ENCODE assay signal across 11 cellular contexts in the genomic region with DNA sequence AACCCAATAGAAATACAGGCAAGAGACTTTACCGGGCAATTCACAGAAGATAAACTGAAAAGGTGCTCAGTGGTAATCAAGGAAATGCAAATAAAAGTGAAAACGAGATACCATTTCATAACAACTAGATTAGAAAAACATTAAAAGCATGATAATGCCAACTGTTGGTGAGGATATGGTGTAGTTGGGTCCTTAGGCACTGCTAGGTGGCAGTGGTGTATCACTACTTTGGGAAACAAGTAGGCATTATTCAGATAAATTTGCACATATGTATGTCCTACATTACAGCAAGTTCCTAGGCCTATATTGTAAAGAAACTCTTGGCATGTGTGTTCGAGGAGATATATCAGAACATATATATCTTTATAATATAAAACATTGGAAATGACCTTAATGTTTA. TPM values are rescaled to one million over a fixed set of nuclear protein-coding genes. Genes with fewer than 3 reads are reported as not detected.
A peak's percentile ranks its signal among the peaks of the same experiment; 100 is the strongest.
DNase-seq lines count a peak whose midpoint lies in the region; ATAC-seq, FAIRE-seq and TF ChIP-seq lines count a peak whose summit lies in the region.
"Had no signal": no experiment of that assay in that cellular context is flagged by ENCODE, and none has a peak within 500 bp of the region (broad histone marks: within the 10 kb centered on the region; RNA-seq: fewer than 3 reads in every experiment).

No MANE protein-coding gene starts in this region.

- H3K27ac Mint-ChIP-seq in activated T-helper 17 cell treated with anti-CD3 and anti-CD28 coated beads, Interleukin-2, amount 50 U/mL, for 72 hours, result no peak overlapping the region
- H3K27ac Mint-ChIP-seq: stimulated activated naive B cell treated with anti-CD40 and anti-IgM and Interleukin-4, amounts not matched to agents 10 μg/mL and 1 μg/mL and 100 μg/mL, for 72 hours had no signal

- H4K20me1 ChIP-seq in keratinocyte (ENCODE audit: control insufficient read depth, extremely low read depth, insufficient read depth, low read length), result no peaks in the 10 kb centered on the region

- TF ChIP-seq CTCF in WERI-Rb-1 (IDR thresholded peaks at IDR 0.05; ENCODE audit: low read depth, low read length) (peak; percentile 48), keratinocyte (optimal IDR thresholded peaks at IDR 0.05 in 1 of 3, IDR thresholded peaks at IDR 0.05 in 1 of 3, conservative IDR thresholded peaks at IDR 0.05 in 1 of 3; ENCODE audit: extremely low read depth in 1 of 3, insufficient read depth in 2 of 3, low read length in 3 of 3) (peak; percentile 43 to 68 (median 60))

- TF ChIP-seq EP300 in Ishikawa (IDR thresholded peaks at IDR 0.05; ENCODE audit: borderline replicate concordance), result no peak

- peak; percentile 52 for TF ChIP-seq RAD21 in Ishikawa (IDR thresholded peaks at IDR 0.05; ENCODE audit: low read depth)

- H3K9me1 ChIP-seq in keratinocyte (ENCODE audit: control insufficient read depth, extremely low read depth, insufficient read depth, low read length), result no peaks in the 10 kb centered on the region

- no peaks in the 10 kb centered on the region for H3K27me3 Mint-ChIP-seq in activated T-helper 17 cell treated with anti-CD3 and anti-CD28 coated beads, Interleukin-2, amount 50 U/mL, for 72 hours

- H3K27ac ChIP-seq in WERI-Rb-1 (no peak overlapping the region), keratinocyte (ENCODE audit: control insufficient read depth, insufficient read depth, low read length) (no peak overlapping the region), neuronal stem cell (replicated peaks; ENCODE audit: low read length) (no peak overlapping the region)

- H2AFZ ChIP-seq in keratinocyte (ENCODE audit: control insufficient read depth, low read length) (no peak overlapping the region), neuronal stem cell (ENCODE audit: low read length) (no peak overlapping the region)

- dilution Hi-C loops in keratinocyte (cut with MboI; ENCODE audit: extremely low pct_ligation_motif_present, low sequenced_read_pairs), result no loop called here

- no peak overlapping the region for H2BK12ac ChIP-seq in neuronal stem cell (ENCODE audit: low read length)

- H2BK120ac ChIP-seq in neuronal stem cell (ENCODE audit: low read depth, low read length), result no peak overlapping the region

- H3K18ac ChIP-seq in neuronal stem cell (ENCODE audit: low read length), result no peak overlapping the region

- no peak overlapping the region for H2AK5ac ChIP-seq in neuronal stem cell (ENCODE audit: low read depth, low read length)

- no peaks in the 10 kb centered on the region for H3K4me1 ChIP-seq in keratinocyte (ENCODE audit: control insufficient read depth, extremely low read depth, insufficient read depth, low read length)
- H3K4me1 ChIP-seq in neuronal stem cell (ENCODE audit: control insufficient read depth in 2 of 2, insufficient read depth in 1 of 2, low read depth in 1 of 2, low read length in 2 of 2), result no peaks in the 10 kb centered on the region

- H3K36me3 Mint-ChIP-seq in activated T-helper 17 cell treated with anti-CD3 and anti-CD28 coated beads, Interleukin-2, amount 50 U/mL, for 72 hours (ENCODE audit: low read depth), result no peaks in the 10 kb centered on the region

- in situ Hi-C loops in G401 (cut with HindIII; ENCODE audit: low sequenced_read_pairs), result no loop called here

- H3K9me3 ChIP-seq in WERI-Rb-1 (ENCODE audit: severe bottlenecking), result peaks cover 10% of the 10 kb centered on the region
- no peaks in the 10 kb centered on the region for H3K9me3 ChIP-seq in keratinocyte (ENCODE audit: control insufficient read depth, low read depth, low read length)
- H3K9me3 ChIP-seq in neuronal stem cell (replicated peaks in 1 of 2; ENCODE audit: control insufficient read depth in 2 of 2, insufficient read depth in 1 of 2, low read depth in 1 of 2, low read length in 2 of 2), result peaks cover 2 to 17% of the 10 kb centered on the region in 2 donors

- peak; percentile 26 for FAIRE-seq in keratinocyte (lab: Jason Lieb, UNC)

- H3K4me2 ChIP-seq in keratinocyte (ENCODE audit: control insufficient read depth, extremely low read depth, insufficient read depth, low read depth, low read length) (no peak overlapping the region), neuronal stem cell (ENCODE audit: insufficient read depth, low read length, poor library complexity, severe bottlenecking) (no peak overlapping the region)

- H3K4me3 ChIP-seq in WERI-Rb-1 (ENCODE audit: low read depth, low read length) (no peak overlapping the region), keratinocyte (ENCODE audit: control insufficient read depth in 2 of 3, extremely low read depth in 1 of 3, insufficient read depth in 2 of 3, low read depth in 1 of 3, low read length in 3 of 3) (no peak overlapping the region), neuronal stem cell (ENCODE audit: low read length in 2 of 2) (no peak overlapping the region)

- no peak overlapping the region for H2BK5ac ChIP-seq in neuronal stem cell (ENCODE audit: low read length)

- no peak overlapping the region for H3K9ac ChIP-seq in keratinocyte (ENCODE audit: control insufficient read depth, extremely low read depth, insufficient read depth, low read length)
- H3K9ac ChIP-seq in neuronal stem cell (ENCODE audit: low read depth, low read length, poor library complexity), result no peak overlapping the region

- no peaks in the 10 kb centered on the region for H3K79me1 ChIP-seq in neuronal stem cell (ENCODE audit: low read depth, low read length)

- H3K4me3 Mint-ChIP-seq in activated T-helper 17 cell treated with anti-CD3 and anti-CD28 coated beads, Interleukin-2, amount 50 U/mL, for 72 hours, result no peak overlapping the region
- H3K4me3 Mint-ChIP-seq: stimulated activated naive B cell treated with anti-CD40 and anti-IgM and Interleukin-4, amounts not matched to agents 10 μg/mL and 1 μg/mL and 100 μg/mL, for 72 hours had no signal

- H3K27me3 ChIP-seq in WERI-Rb-1 (ENCODE audit: insufficient read depth, low read depth, severe bottlenecking), result no peaks in the 10 kb centered on the region
- no peaks in the 10 kb centered on the region for H3K27me3 ChIP-seq in keratinocyte (ENCODE audit: control insufficient read depth, extremely low read depth, insufficient read depth, low read length)
- H3K27me3 ChIP-seq in neuronal stem cell (ENCODE audit: control insufficient read depth in 3 of 3, insufficient read depth in 3 of 3, low read depth in 1 of 3, low read length in 3 of 3), result peaks cover 0 to 2% (median 0%) of the 10 kb centered on the region in 3 experiments

- no peak overlapping the region for H3K23ac ChIP-seq in neuronal stem cell (ENCODE audit: low read depth, low read length, poor library complexity)

- H3K36me3 ChIP-seq in WERI-Rb-1 (no peaks in the 10 kb centered on the region), keratinocyte (ENCODE audit: control insufficient read depth in 2 of 2, extremely low read depth in 1 of 2, insufficient read depth in 2 of 2, low read length in 2 of 2) (no peaks in the 10 kb centered on the region), neuronal stem cell (replicated peaks in 1 of 2; ENCODE audit: control insufficient read depth in 2 of 2, insufficient read depth in 2 of 2, low read length in 2 of 2) (no peaks in the 10 kb centered on the region)

- no peak overlapping the region for H4K91ac ChIP-seq in neuronal stem cell (ENCODE audit: low read depth, low read length, poor library complexity)

- no peak overlapping the region for H3K14ac ChIP-seq in neuronal stem cell (ENCODE audit: low read length)

- ATAC-seq in activated T-helper 17 cell treated with anti-CD3 and anti-CD28 coated beads, Interleukin-2, amount 50 U/mL, for 72 hours (replicated peaks), result no peak
- no peak for ATAC-seq in HG03025 (IDR thresholded peaks at IDR 0.05; ENCODE audit: low FRiP score, unreplicated experiment)
- no peak for ATAC-seq in GM18498 (IDR thresholded peaks at IDR 0.05; ENCODE audit: unreplicated experiment)

- WGBS in neuronal stem cell (ENCODE audit: extremely low coverage in 2 of 2, insufficient read length in 2 of 2, insufficient replicate concordance in 1 of 2), 2 donors, result no CpG with 5 or more reads among the region's 3 CpGs

- H2BK15ac ChIP-seq in neuronal stem cell (ENCODE audit: low read length), result no peak overlapping the region

- H3K79me2 ChIP-seq in keratinocyte (ENCODE audit: control insufficient read depth, insufficient read depth, low read length), result no peaks in the 10 kb centered on the region

- H3K9me3 Mint-ChIP-seq in activated T-helper 17 cell treated with anti-CD3 and anti-CD28 coated beads, Interleukin-2, amount 50 U/mL, for 72 hours, result no peaks in the 10 kb centered on the region

- peak; percentile 33 for DNase-seq in G401 (ENCODE audit: low spot score)
- DNase-seq in WERI-Rb-1, result no peak
- DNase-seq in keratinocyte (ENCODE audit: low read depth, low spot score), result no peak
- no peak for DNase-seq in neuronal stem cell (ENCODE audit: low spot score)
- DNase-seq: occipital lobe; stimulated activated naive B cell treated with anti-CD40 and anti-IgM and Interleukin-4, amounts not matched to agents 10 μg/mL and 1 μg/mL and 100 μg/mL, for 72 hours; T1000 had no signal

- no peaks in the 10 kb centered on the region for H3K4me1 Mint-ChIP-seq in activated T-helper 17 cell treated with anti-CD3 and anti-CD28 coated beads, Interleukin-2, amount 50 U/mL, for 72 hours
- H3K4me1 Mint-ChIP-seq: stimulated activated naive B cell treated with anti-CD40 and anti-IgM and Interleukin-4, amounts not matched to agents 10 μg/mL and 1 μg/mL and 100 μg/mL, for 72 hours had no signal

- no peak overlapping the region for H4K8ac ChIP-seq in neuronal stem cell (ENCODE audit: low read depth, low read length)

- no peak overlapping the region for H3K4ac ChIP-seq in neuronal stem cell (ENCODE audit: low read length)

TF ChIP-seq in Ishikawa, 13 proteins besides CTCF, POLR2A, EP300 and RAD21 (continues in another document):
- TF ChIP-seq EGR1 (IDR thresholded peaks at IDR 0.05), result no peak
- TF ChIP-seq, protein P1, sequence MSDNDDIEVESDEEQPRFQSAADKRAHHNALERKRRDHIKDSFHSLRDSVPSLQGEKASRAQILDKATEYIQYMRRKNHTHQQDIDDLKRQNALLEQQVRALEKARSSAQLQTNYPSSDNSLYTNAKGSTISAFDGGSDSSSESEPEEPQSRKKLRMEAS (IDR thresholded peaks at IDR 0.05), result no peak

RNA-seq across cellular contexts. Expression of a gene that starts 31.0 kb away (rescaled TPM):
- total RNA-seq in G401 (2014; rRNA removed; shearing (Covaris generic)), result 13.1 and 13.6 TPM in 2 replicates
- 5.9 to 9.1 TPM (median 6.7 TPM) in 3 replicates for polyA plus RNA-seq in keratinocyte
- 1.1 TPM for polyA plus RNA-seq in keratinocyte (2011; ENCODE audit: low read depth)
- 4.0 and 7.1 TPM in 2 replicates for polyA plus RNA-seq in keratinocyte (2011; cell fraction: cytosol; rRNA removed)
- polyA plus RNA-seq in keratinocyte (2011; cell fraction: nucleus; rRNA removed), result 15.5 and 24.5 TPM in 2 replicates
- 2.9 and 5.1 TPM in 2 replicates for polyA plus RNA-seq in keratinocyte (2012; ENCODE audit: low replicate concordance)
- 3.2 to 8.6 TPM (median 8.3 TPM) in 3 replicates for polyA minus RNA-seq in keratinocyte
- 10.0 TPM for polyA minus RNA-seq in keratinocyte (2011; cell fraction: cytosol; rRNA and poly(A)+ RNA removed)
- polyA minus RNA-seq in keratinocyte (2011; cell fraction: nucleus; rRNA and poly(A)+ RNA removed), result 8.8 and 15.8 TPM in 2 replicates
- total RNA-seq in activated T-helper 17 cell treated with anti-CD3 and anti-CD28 coated beads, Interleukin-2, amount 50 U/mL, for 72 hours, result 1 to 10 TPM; 3.4 to 3.7 TPM
- polyA plus RNA-seq in neuronal stem cell (2013, experiment 1 of 2), result 5.9 TPM
- 6.1 TPM for polyA plus RNA-seq in neuronal stem cell (2013, experiment 2 of 2)
